In genomic region chr20:32581839-32582658, GRCh38 we compare ENCODE assay signal across 1 cellular context.
TF ChIP-seq lines count a peak whose summit lies in the region.

No MANE protein-coding gene starts in this region.

TF ChIP-seq in HepG2, 621 proteins besides CTCF, POLR2A, EP300 and RAD21 (continued from another document and continues in another):
- TF ChIP-seq ZNF280D (CRISPR knock-in tag; IDR thresholded peaks at IDR 0.05) (no peak), SMAD1 (CRISPR knock-in tag; IDR thresholded peaks at IDR 0.05; ENCODE audit: borderline replicate concordance, low read depth) (peak; percentile 58), TCF12 (IDR thresholded peaks at IDR 0.05) (no peak), TCF12 (CRISPR knock-in tag; IDR thresholded peaks at IDR 0.05) (peak; percentile 79), ZNF770 (CRISPR knock-in tag; IDR thresholded peaks at IDR 0.05) (peak; percentile 46; the same call in 1 of the 2 replicates), AFF4 (CRISPR knock-in tag; IDR thresholded peaks at IDR 0.05) (no peak), LBX2 (CRISPR knock-in tag; IDR thresholded peaks at IDR 0.05; ENCODE audit: borderline replicate concordance) (no peak; the same call in 1 of the 2 replicates), HIC2 (CRISPR knock-in tag; IDR thresholded peaks at IDR 0.05; ENCODE audit: low read depth) (peak; percentile 5), KAT2B (IDR thresholded peaks at IDR 0.05; ENCODE audit: borderline replicate concordance, low read depth, low read length) (no peak), LCORL (IDR thresholded peaks at IDR 0.05) (no peak), LCORL (CRISPR knock-in tag; IDR thresholded peaks at IDR 0.05) (no peak; the same call in none of the 2 replicates), E2F2 (CRISPR knock-in tag; IDR thresholded peaks at IDR 0.05; ENCODE audit: borderline replicate concordance) (no peak), ZNF597 (CRISPR knock-in tag; IDR thresholded peaks at IDR 0.05) (no peak), POGK (CRISPR knock-in tag; conservative IDR thresholded peaks at IDR 0.05) (no peak), PAWR (CRISPR knock-in tag; IDR thresholded peaks at IDR 0.05; ENCODE audit: borderline replicate concordance) (peak; percentile 72; the same call in 1 of the 2 replicates), PITX1 (CRISPR knock-in tag; IDR thresholded peaks at IDR 0.05) (peak; percentile 37; the same call in 1 of the 2 replicates), SRSF1 (optimal IDR thresholded peaks at IDR 0.05; ENCODE audit: low read depth, low read length) (peak; percentile 80), MIXL1 (CRISPR knock-in tag; IDR thresholded peaks at IDR 0.05) (no peak), ZSCAN12 (CRISPR knock-in tag; IDR thresholded peaks at IDR 0.05) (no peak), ZNF10 (CRISPR knock-in tag; IDR thresholded peaks at IDR 0.05; ENCODE audit: borderline replicate concordance, low read depth) (no peak), ZNF282 (IDR thresholded peaks at IDR 0.05; ENCODE audit: partially characterized antibody) (no peak), TBL1XR1 (IDR thresholded peaks at IDR 0.05; ENCODE audit: borderline replicate concordance, low read length, partially characterized antibody) (no peak), HNF4G (IDR thresholded peaks at IDR 0.05; ENCODE audit: borderline replicate concordance, low read depth, low read length) (no peak), HNF4G (CRISPR knock-in tag; IDR thresholded peaks at IDR 0.05; ENCODE audit: borderline replicate concordance, low read depth) (no peak; the same call in 1 of the 2 replicates), ZNF124 (CRISPR knock-in tag; IDR thresholded peaks at IDR 0.05) (no peak), ETV6 (CRISPR knock-in tag; conservative IDR thresholded peaks at IDR 0.05) (no peak), RAD51 (IDR thresholded peaks at IDR 0.05; ENCODE audit: borderline replicate concordance) (no peak), NKX3-1 (CRISPR knock-in tag; IDR thresholded peaks at IDR 0.05) (no peak), PAXIP1 (CRISPR knock-in tag; conservative IDR thresholded peaks at IDR 0.05) (peak; percentile 48; the same call in 1 of the 2 replicates), ZNF431 (CRISPR knock-in tag; IDR thresholded peaks at IDR 0.05; ENCODE audit: borderline replicate concordance, low read depth) (no peak), ZNF263 (CRISPR knock-in tag; IDR thresholded peaks at IDR 0.05) (no peak), SNAI1 (CRISPR knock-in tag; IDR thresholded peaks at IDR 0.05; ENCODE audit: borderline replicate concordance) (peak; percentile 75; the same call in 1 of the 2 replicates), TEAD2 (CRISPR knock-in tag; IDR thresholded peaks at IDR 0.05) (no peak), MBD4 (IDR thresholded peaks at IDR 0.05; ENCODE audit: borderline replicate concordance, low read length) (no peak), FOXO4 (CRISPR knock-in tag; conservative IDR thresholded peaks at IDR 0.05) (no peak), RFX1 (IDR thresholded peaks at IDR 0.05) (no peak), DBP (CRISPR knock-in tag; IDR thresholded peaks at IDR 0.05; ENCODE audit: not compliant biosample characterization) (peak; percentile 39), SRF (IDR thresholded peaks at IDR 0.05; ENCODE audit: low read depth, low read length) (no peak)
